1 cellular context compared by ENCODE assay signal in the genomic region with DNA sequence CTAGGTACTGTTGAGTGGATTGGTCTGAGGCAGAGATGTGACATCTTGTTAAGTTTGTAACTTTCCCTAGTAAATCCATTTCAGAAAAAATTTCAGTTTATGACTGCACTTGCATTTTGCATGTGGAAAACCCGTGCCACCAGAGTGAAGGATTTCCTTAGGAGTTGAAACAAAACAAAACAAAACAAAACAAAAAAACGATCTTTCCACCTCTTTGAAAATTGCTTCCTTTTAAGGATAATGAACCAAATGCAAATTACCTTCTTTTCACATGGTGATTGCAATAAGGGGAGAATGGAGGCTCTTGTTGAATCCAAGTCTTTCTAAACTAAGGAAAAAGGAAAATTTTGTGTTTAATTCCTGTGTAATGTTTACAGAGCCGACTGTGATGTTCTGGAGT.
TF ChIP-seq lines count a peak whose summit lies in the region.

No MANE protein-coding gene starts in this region.

TF ChIP-seq in H1, 55 proteins besides CTCF, POLR2A, EP300 and RAD21:
- TF ChIP-seq, protein P1, sequence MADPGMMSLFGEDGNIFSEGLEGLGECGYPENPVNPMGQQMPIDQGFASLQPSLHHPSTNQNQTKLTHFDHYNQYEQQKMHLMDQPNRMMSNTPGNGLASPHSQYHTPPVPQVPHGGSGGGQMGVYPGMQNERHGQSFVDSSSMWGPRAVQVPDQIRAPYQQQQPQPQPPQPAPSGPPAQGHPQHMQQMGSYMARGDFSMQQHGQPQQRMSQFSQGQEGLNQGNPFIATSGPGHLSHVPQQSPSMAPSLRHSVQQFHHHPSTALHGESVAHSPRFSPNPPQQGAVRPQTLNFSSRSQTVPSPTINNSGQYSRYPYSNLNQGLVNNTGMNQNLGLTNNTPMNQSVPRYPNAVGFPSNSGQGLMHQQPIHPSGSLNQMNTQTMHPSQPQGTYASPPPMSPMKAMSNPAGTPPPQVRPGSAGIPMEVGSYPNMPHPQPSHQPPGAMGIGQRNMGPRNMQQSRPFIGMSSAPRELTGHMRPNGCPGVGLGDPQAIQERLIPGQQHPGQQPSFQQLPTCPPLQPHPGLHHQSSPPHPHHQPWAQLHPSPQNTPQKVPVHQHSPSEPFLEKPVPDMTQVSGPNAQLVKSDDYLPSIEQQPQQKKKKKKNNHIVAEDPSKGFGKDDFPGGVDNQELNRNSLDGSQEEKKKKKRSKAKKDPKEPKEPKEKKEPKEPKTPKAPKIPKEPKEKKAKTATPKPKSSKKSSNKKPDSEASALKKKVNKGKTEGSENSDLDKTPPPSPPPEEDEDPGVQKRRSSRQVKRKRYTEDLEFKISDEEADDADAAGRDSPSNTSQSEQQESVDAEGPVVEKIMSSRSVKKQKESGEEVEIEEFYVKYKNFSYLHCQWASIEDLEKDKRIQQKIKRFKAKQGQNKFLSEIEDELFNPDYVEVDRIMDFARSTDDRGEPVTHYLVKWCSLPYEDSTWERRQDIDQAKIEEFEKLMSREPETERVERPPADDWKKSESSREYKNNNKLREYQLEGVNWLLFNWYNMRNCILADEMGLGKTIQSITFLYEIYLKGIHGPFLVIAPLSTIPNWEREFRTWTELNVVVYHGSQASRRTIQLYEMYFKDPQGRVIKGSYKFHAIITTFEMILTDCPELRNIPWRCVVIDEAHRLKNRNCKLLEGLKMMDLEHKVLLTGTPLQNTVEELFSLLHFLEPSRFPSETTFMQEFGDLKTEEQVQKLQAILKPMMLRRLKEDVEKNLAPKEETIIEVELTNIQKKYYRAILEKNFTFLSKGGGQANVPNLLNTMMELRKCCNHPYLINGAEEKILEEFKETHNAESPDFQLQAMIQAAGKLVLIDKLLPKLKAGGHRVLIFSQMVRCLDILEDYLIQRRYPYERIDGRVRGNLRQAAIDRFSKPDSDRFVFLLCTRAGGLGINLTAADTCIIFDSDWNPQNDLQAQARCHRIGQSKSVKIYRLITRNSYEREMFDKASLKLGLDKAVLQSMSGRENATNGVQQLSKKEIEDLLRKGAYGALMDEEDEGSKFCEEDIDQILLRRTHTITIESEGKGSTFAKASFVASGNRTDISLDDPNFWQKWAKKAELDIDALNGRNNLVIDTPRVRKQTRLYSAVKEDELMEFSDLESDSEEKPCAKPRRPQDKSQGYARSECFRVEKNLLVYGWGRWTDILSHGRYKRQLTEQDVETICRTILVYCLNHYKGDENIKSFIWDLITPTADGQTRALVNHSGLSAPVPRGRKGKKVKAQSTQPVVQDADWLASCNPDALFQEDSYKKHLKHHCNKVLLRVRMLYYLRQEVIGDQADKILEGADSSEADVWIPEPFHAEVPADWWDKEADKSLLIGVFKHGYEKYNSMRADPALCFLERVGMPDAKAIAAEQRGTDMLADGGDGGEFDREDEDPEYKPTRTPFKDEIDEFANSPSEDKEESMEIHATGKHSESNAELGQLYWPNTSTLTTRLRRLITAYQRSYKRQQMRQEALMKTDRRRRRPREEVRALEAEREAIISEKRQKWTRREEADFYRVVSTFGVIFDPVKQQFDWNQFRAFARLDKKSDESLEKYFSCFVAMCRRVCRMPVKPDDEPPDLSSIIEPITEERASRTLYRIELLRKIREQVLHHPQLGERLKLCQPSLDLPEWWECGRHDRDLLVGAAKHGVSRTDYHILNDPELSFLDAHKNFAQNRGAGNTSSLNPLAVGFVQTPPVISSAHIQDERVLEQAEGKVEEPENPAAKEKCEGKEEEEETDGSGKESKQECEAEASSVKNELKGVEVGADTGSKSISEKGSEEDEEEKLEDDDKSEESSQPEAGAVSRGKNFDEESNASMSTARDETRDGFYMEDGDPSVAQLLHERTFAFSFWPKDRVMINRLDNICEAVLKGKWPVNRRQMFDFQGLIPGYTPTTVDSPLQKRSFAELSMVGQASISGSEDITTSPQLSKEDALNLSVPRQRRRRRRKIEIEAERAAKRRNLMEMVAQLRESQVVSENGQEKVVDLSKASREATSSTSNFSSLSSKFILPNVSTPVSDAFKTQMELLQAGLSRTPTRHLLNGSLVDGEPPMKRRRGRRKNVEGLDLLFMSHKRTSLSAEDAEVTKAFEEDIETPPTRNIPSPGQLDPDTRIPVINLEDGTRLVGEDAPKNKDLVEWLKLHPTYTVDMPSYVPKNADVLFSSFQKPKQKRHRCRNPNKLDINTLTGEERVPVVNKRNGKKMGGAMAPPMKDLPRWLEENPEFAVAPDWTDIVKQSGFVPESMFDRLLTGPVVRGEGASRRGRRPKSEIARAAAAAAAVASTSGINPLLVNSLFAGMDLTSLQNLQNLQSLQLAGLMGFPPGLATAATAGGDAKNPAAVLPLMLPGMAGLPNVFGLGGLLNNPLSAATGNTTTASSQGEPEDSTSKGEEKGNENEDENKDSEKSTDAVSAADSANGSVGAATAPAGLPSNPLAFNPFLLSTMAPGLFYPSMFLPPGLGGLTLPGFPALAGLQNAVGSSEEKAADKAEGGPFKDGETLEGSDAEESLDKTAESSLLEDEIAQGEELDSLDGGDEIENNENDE (IDR thresholded peaks at IDR 0.05; ENCODE audit: insufficient replicate concordance, low read length), result peak; percentile 93
- TF ChIP-seq CTBP2 (IDR thresholded peaks at IDR 0.05; ENCODE audit: borderline replicate concordance, insufficient read depth, insufficient read length, low read length) (no peak), CBX8 (IDR thresholded peaks at IDR 0.05; ENCODE audit: borderline replicate concordance, low read depth, low read length) (no peak), SRF (IDR thresholded peaks at IDR 0.05; ENCODE audit: low read depth, low read length) (peak; percentile 82), TEAD4 (IDR thresholded peaks at IDR 0.05; ENCODE audit: low read depth, low read length) (no peak), CHD2 (IDR thresholded peaks at IDR 0.05; ENCODE audit: low read length) (no peak), KDM4A (IDR thresholded peaks at IDR 0.05; ENCODE audit: low read depth, low read length, severe bottlenecking) (no peak), SIRT6 (IDR thresholded peaks at IDR 0.05; ENCODE audit: low read length) (no peak), RNF2 (IDR thresholded peaks at IDR 0.05; ENCODE audit: borderline replicate concordance, low read depth, low read length, missing control alignments, poor library complexity, severe bottlenecking) (no peak)
- TF ChIP-seq, protein P2, sequence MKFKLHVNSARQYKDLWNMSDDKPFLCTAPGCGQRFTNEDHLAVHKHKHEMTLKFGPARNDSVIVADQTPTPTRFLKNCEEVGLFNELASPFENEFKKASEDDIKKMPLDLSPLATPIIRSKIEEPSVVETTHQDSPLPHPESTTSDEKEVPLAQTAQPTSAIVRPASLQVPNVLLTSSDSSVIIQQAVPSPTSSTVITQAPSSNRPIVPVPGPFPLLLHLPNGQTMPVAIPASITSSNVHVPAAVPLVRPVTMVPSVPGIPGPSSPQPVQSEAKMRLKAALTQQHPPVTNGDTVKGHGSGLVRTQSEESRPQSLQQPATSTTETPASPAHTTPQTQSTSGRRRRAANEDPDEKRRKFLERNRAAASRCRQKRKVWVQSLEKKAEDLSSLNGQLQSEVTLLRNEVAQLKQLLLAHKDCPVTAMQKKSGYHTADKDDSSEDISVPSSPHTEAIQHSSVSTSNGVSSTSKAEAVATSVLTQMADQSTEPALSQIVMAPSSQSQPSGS (IDR thresholded peaks at IDR 0.05; ENCODE audit: low read length), result no peak
